Comparison of ENCODE assay signal across 23 cellular contexts in genomic region chr4:2046031-2046961, GRCh38. TPM values are rescaled to one million over a fixed set of nuclear protein-coding genes. Genes with fewer than 3 reads are reported as not detected.
DNase-seq lines count a peak whose midpoint lies in the region; ATAC-seq and TF ChIP-seq lines count a peak whose summit lies in the region.
"Had no signal": no experiment of that assay in that cellular context is flagged by ENCODE, and none has a peak within 500 bp of the region (broad histone marks: within the 10 kb centered on the region; RNA-seq: fewer than 3 reads in every experiment).

No MANE protein-coding gene starts in this region.

- DNase-seq in DMS53 (lab: John Stamatoyannopoulos, UW) (peak; percentile 58), DMS53 treated with DMSO at 0.1 percent for 48 hours (lab: John Stamatoyannopoulos, UW; ENCODE audit: unreplicated experiment) (no peak), GM13976 (ENCODE audit: low spot score) (peak; percentile 36), astrocyte of the cerebellum (ENCODE audit: low read depth) (no peak), osteocyte (ENCODE audit: extremely low spot score, unreplicated experiment) (peak; percentile 75)
- no peak for DNase-seq in activated CD8-positive, alpha-beta memory T cell treated with anti-CD3 and anti-CD28 coated beads, Interleukin-2, amount 50 U/mL, for 48 hours
- DNase-seq: activated T-cell treated with anti-CD3 and anti-CD28 coated beads, Interleukin-2, amount 50 U/mL, for 72 hours; CD4-positive, alpha-beta memory T cell; central memory CD4-positive, alpha-beta T cell; effector CD8-positive, alpha-beta T cell; EL; hippocampal formation; left cardiac atrium; mucosa of descending colon; NCI-H1694; NCI-H446; occipital lobe had no signal

- H3K27me3 Mint-ChIP-seq in osteocyte (ENCODE audit: unreplicated experiment), result peaks cover 19% of the 10 kb centered on the region
- H3K27me3 Mint-ChIP-seq in stimulated activated memory B cell treated with anti-CD40 and anti-IgM and Interleukin-4, amounts not matched to agents 10 μg/mL and 1 μg/mL and 100 μg/mL, for 72 hours, result peaks cover 57% of the 10 kb centered on the region

- no peak overlapping the region for H3K4me3 Mint-ChIP-seq in osteocyte (ENCODE audit: unreplicated experiment)
- H3K4me3 Mint-ChIP-seq in stimulated activated memory B cell treated with anti-CD40 and anti-IgM and Interleukin-4, amounts not matched to agents 10 μg/mL and 1 μg/mL and 100 μg/mL, for 72 hours, result no peak overlapping the region
- H3K4me3 Mint-ChIP-seq: activated T-cell treated with anti-CD3 and anti-CD28 coated beads, Interleukin-2, amount 50 U/mL, for 72 hours had no signal

- H3K9me3 Mint-ChIP-seq in osteocyte (ENCODE audit: unreplicated experiment), result no peaks in the 10 kb centered on the region
- H3K9me3 Mint-ChIP-seq in stimulated activated memory B cell treated with anti-CD40 and anti-IgM and Interleukin-4, amounts not matched to agents 10 μg/mL and 1 μg/mL and 100 μg/mL, for 72 hours, result no peaks in the 10 kb centered on the region
- H3K9me3 Mint-ChIP-seq: activated T-cell treated with anti-CD3 and anti-CD28 coated beads, Interleukin-2, amount 50 U/mL, for 72 hours; CD4-positive, alpha-beta memory T cell had no signal

- peaks cover 3% of the 10 kb centered on the region for H3K4me1 Mint-ChIP-seq in osteocyte (ENCODE audit: unreplicated experiment)
- H3K4me1 Mint-ChIP-seq in stimulated activated memory B cell treated with anti-CD40 and anti-IgM and Interleukin-4, amounts not matched to agents 10 μg/mL and 1 μg/mL and 100 μg/mL, for 72 hours, result peaks cover 10% of the 10 kb centered on the region

- H3K36me3 Mint-ChIP-seq in osteocyte (ENCODE audit: unreplicated experiment), result no peaks in the 10 kb centered on the region
- peaks cover 7% of the 10 kb centered on the region for H3K36me3 Mint-ChIP-seq in stimulated activated memory B cell treated with anti-CD40 and anti-IgM and Interleukin-4, amounts not matched to agents 10 μg/mL and 1 μg/mL and 100 μg/mL, for 72 hours
- H3K36me3 Mint-ChIP-seq: CD4-positive, alpha-beta memory T cell had no signal

- TF ChIP-seq CTCF in GM13976 (IDR thresholded peaks at IDR 0.05; ENCODE audit: borderline replicate concordance, control extremely low read depth, extremely low read depth, insufficient read depth, missing control alignments) (no peak), astrocyte of the cerebellum (IDR thresholded peaks at IDR 0.05; ENCODE audit: low read depth, low read length, missing control alignments) (peak; percentile 7), osteocyte (IDR thresholded peaks at IDR 0.05) (no peak)

- H3K4me3 ChIP-seq in astrocyte of the cerebellum (ENCODE audit: low read depth, low read length), result no peak overlapping the region
- H3K4me3 ChIP-seq: HAP-1, mucosa of descending colon, SK-N-MC, tibial artery had no signal

- in situ Hi-C loops in GM13976 (cut with MboI; ENCODE audit: low sequenced_read_pairs, unreplicated experiment) (no loop called here), astrocyte of the cerebellum (cut with HindIII; ENCODE audit: low sequenced_read_pairs) (no loop called here)

- ATAC-seq in GM19351 (IDR thresholded peaks at IDR 0.05; ENCODE audit: unreplicated experiment), result no peak
- no peak for ATAC-seq in stimulated activated memory B cell treated with anti-CD40 and anti-IgM and Interleukin-4, amounts not matched to agents 10 μg/mL and 1 μg/mL and 100 μg/mL, for 72 hours
- ATAC-seq: activated T-cell treated with anti-CD3 and anti-CD28 coated beads, Interleukin-2, amount 50 U/mL, for 72 hours; left cardiac atrium; mucosa of descending colon had no signal

- no peak overlapping the region for H3K27ac Mint-ChIP-seq in osteocyte (ENCODE audit: unreplicated experiment)
- H3K27ac Mint-ChIP-seq in stimulated activated memory B cell treated with anti-CD40 and anti-IgM and Interleukin-4, amounts not matched to agents 10 μg/mL and 1 μg/mL and 100 μg/mL, for 72 hours, result no peak overlapping the region
- H3K27ac Mint-ChIP-seq: activated T-cell treated with anti-CD3 and anti-CD28 coated beads, Interleukin-2, amount 50 U/mL, for 72 hours; CD4-positive, alpha-beta memory T cell had no signal

RNA-seq across cellular contexts. Expression of gene NAT8L, which starts 12.8 kb away (rescaled TPM):
- total RNA-seq in osteocyte, result 0.64 and 0.84 TPM in 2 replicates
- total RNA-seq: CD4-positive, alpha-beta memory T cell; OCI-LY7 had no signal

RNA-seq across cellular contexts. Expression of gene NELFA, which starts 37.5 kb away (rescaled TPM):
- 32.5 and 37.8 TPM in 2 replicates for total RNA-seq in osteocyte

Comparison
In these comparisons a context has a peak if more than half of its experiments do, and no peak if none do; other contexts are left out.
1. DNase-seq: peak in DMS53 (single experiment), GM13976 (single experiment) and osteocyte (single experiment); none in DMS53 treated with DMSO at 0.1 percent for 48 hours (single experiment), astrocyte of the cerebellum (single experiment) and activated CD8-positive, alpha-beta memory T cell treated with anti-CD3 and anti-CD28 coated beads, Interleukin-2, amount 50 U/mL, for 48 hours (single experiment).